In genomic region chrX:15737957-15738685, GRCh38 we compare ENCODE assay signal across 8 cellular contexts. TPM values are rescaled to one million over a fixed set of nuclear protein-coding genes. Genes with fewer than 3 reads are reported as not detected.
DNase-seq lines count a peak whose midpoint lies in the region; ATAC-seq, FAIRE-seq and TF ChIP-seq lines count a peak whose summit lies in the region.

Gene CA5B (plus strand): TSS chrX:15738270. CDS start chrX:15750024, 11,754 bp downstream.

- peak; percentile 92 for FAIRE-seq in pancreas (lab: Jason Lieb, UNC)

- peaks cover 22% of the 10 kb centered on the region for H3K36me3 Mint-ChIP-seq in CD4-positive, CD25-positive, alpha-beta regulatory T cell
- peaks cover 10% of the 10 kb centered on the region for H3K36me3 Mint-ChIP-seq in activated naive CD4-positive, alpha-beta T cell treated with anti-CD3 and anti-CD28 coated beads, Interleukin-2, amount 50 U/mL, for 24 hours

- H3K36me3 ChIP-seq in CD4-positive, CD25-positive, alpha-beta regulatory T cell (ENCODE audit: control insufficient read depth, insufficient read depth, low read length) = peaks cover 8% of the 10 kb centered on the region
- no peaks in the 10 kb centered on the region for H3K36me3 ChIP-seq in pancreas
- no peaks in the 10 kb centered on the region for H3K36me3 ChIP-seq in thymus (ENCODE audit: control insufficient read depth, insufficient read depth)

- no peaks in the 10 kb centered on the region for H3K9me3 ChIP-seq in CD4-positive, CD25-positive, alpha-beta regulatory T cell (ENCODE audit: control insufficient read depth in 2 of 2, low read length in 2 of 2)
- H3K9me3 ChIP-seq in pancreas (no peaks in the 10 kb centered on the region), thymus (ENCODE audit: control insufficient read depth) (no peaks in the 10 kb centered on the region)

- H3K4me1 Mint-ChIP-seq in CD4-positive, CD25-positive, alpha-beta regulatory T cell = peaks cover 29 to 57% (median 35%) of the 10 kb centered on the region in 4 donors
- H3K4me1 Mint-ChIP-seq in activated naive CD4-positive, alpha-beta T cell treated with anti-CD3 and anti-CD28 coated beads, Interleukin-2, amount 50 U/mL, for 24 hours = peaks cover 51% of the 10 kb centered on the region

- H3K4me3 Mint-ChIP-seq in CD4-positive, CD25-positive, alpha-beta regulatory T cell = peak within 1 kb of the TSS; percentile 92 to 97 (median 96)
- H3K4me3 Mint-ChIP-seq in activated naive CD4-positive, alpha-beta T cell treated with anti-CD3 and anti-CD28 coated beads, Interleukin-2, amount 50 U/mL, for 24 hours = peak within 1 kb of the TSS; percentile 87

- ATAC-seq in CD4-positive, CD25-positive, alpha-beta regulatory T cell (ENCODE audit: low read depth in 2 of 2) = peak; percentile 97 to 98
- ATAC-seq in GM21360 (IDR thresholded peaks at IDR 0.05; ENCODE audit: unreplicated experiment) = peak; percentile 94
- peak; percentile 95 to 98 (median 96) for ATAC-seq in pancreas

- H3K27ac Mint-ChIP-seq in CD4-positive, CD25-positive, alpha-beta regulatory T cell = peak within 1 kb of the TSS; percentile 92 to 94 (median 92)
- H3K27ac Mint-ChIP-seq in activated naive CD4-positive, alpha-beta T cell treated with anti-CD3 and anti-CD28 coated beads, Interleukin-2, amount 50 U/mL, for 24 hours = peak within 1 kb of the TSS; percentile 83

- peak within 1 kb of the TSS; percentile 90 for H3K4me3 ChIP-seq in CD4-positive, CD25-positive, alpha-beta regulatory T cell (ENCODE audit: low read depth, low read length)
- H3K4me3 ChIP-seq in pancreas (peak within 1 kb of the TSS; percentile 29 to 60 (median 59)), thymus (ENCODE audit: low read length) (peak within 1 kb of the TSS; percentile 59)

- peaks cover 26% of the 10 kb centered on the region for H3K4me1 ChIP-seq in CD4-positive, CD25-positive, alpha-beta regulatory T cell (ENCODE audit: control insufficient read depth, insufficient read depth, low read length, poor library complexity, severe bottlenecking)
- H3K4me1 ChIP-seq in pancreas = peaks cover 0 to 6% (median 0%) of the 10 kb centered on the region in 3 donors
- no peaks in the 10 kb centered on the region for H3K4me1 ChIP-seq in thymus (ENCODE audit: control insufficient read depth, insufficient read depth, low read length)

- intact Hi-C loops in pancreas (cut with DNase I) = no loop called here

- H3K27me3 Mint-ChIP-seq in CD4-positive, CD25-positive, alpha-beta regulatory T cell = no peaks in the 10 kb centered on the region
- H3K27me3 Mint-ChIP-seq in activated naive CD4-positive, alpha-beta T cell treated with anti-CD3 and anti-CD28 coated beads, Interleukin-2, amount 50 U/mL, for 24 hours = no peaks in the 10 kb centered on the region

- DNase-seq in CD4-positive, CD25-positive, alpha-beta regulatory T cell = peak; percentile 94 to 99 (median 97)
- DNase-seq in HS-27A (ENCODE audit: low read depth) (peak; percentile 64), SHP77 treated with DMSO at 0.1 percent for 48 hours (lab: John Stamatoyannopoulos, UW) (peak; percentile 54), glomerular visceral epithelial cell (ENCODE audit: extremely low spot score) (peak; percentile 92), pancreas (peak; percentile 92 to 100 (median 99))

- H3K9me3 Mint-ChIP-seq in CD4-positive, CD25-positive, alpha-beta regulatory T cell = no peaks in the 10 kb centered on the region
- no peaks in the 10 kb centered on the region for H3K9me3 Mint-ChIP-seq in activated naive CD4-positive, alpha-beta T cell treated with anti-CD3 and anti-CD28 coated beads, Interleukin-2, amount 50 U/mL, for 24 hours

- H3K27ac ChIP-seq in CD4-positive, CD25-positive, alpha-beta regulatory T cell (ENCODE audit: insufficient read depth, low read length, poor library complexity, severe bottlenecking) = peak within 1 kb of the TSS; percentile 67
- peak within 1 kb of the TSS in 3 of 4 donors; percentile 18 to 66 (median 64) for H3K27ac ChIP-seq in pancreas
- peak within 1 kb of the TSS; percentile 18 for H3K27ac ChIP-seq in thymus (ENCODE audit: low read depth)

- no peak for TF ChIP-seq CTCF in pancreas (IDR thresholded peaks at IDR 0.05)

- 1 to 6% methylated on average over 46 to 50 of the region's 50 CpGs for WGBS in pancreas, 2 donors
- under 1% methylated on average over 49 of the region's 50 CpGs for WGBS in thymus

- no peaks in the 10 kb centered on the region for H3K27me3 ChIP-seq in CD4-positive, CD25-positive, alpha-beta regulatory T cell (ENCODE audit: control insufficient read depth, insufficient read depth, low read length)
- H3K27me3 ChIP-seq in pancreas = no peaks in the 10 kb centered on the region
- H3K27me3 ChIP-seq in thymus (ENCODE audit: control insufficient read depth, insufficient read depth) = no peaks in the 10 kb centered on the region

RNA-seq across cellular contexts. Expression of gene CA5B, which starts in this region (rescaled TPM):
- 74.3 TPM for total RNA-seq in CD4-positive, CD25-positive, alpha-beta regulatory T cell
- polyA plus RNA-seq in CD4-positive, CD25-positive, alpha-beta regulatory T cell = 10 to 100 TPM; 34.9 to 69.5 (median 44.0) TPM
- total RNA-seq in pancreas = 1 to 10 TPM; 3.7 to 7.9 (median 5.2) TPM
- polyA plus RNA-seq in pancreas (1 to 10 TPM; 1.9 to 2.6 TPM), thymus (2.9 TPM)

Comparison
In these comparisons a context has a peak if more than half of its experiments do, and no peak if none do; other contexts are left out.
1. Peak in every context shown above with its lines: DNase-seq, ATAC-seq, H3K4me3 ChIP-seq and H3K27ac ChIP-seq.